35 cellular contexts compared by ENCODE assay signal in the genomic region with DNA sequence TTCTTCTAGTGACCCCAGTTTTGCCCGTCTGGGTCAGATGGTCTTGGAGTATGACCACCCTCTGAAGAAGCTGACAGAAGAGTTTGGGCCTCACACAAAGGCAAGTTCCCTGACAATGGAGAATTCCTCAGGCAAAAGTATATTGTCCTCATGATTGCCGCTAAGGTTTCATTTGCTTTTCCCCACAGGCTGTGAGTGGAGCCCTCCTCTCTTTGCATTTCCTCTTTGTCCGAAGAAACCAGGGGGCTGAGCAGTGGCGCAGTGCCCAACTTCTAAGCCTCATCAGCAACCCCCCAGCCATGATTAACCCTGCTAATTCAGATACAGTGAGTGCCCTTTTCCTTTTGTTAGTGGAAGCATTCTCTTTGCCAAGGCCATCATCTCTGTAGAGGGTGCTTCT. TPM values are rescaled to one million over a fixed set of nuclear protein-coding genes. Genes with fewer than 3 reads are reported as not detected.
"Had no signal": no experiment of that assay in that cellular context is flagged by ENCODE, and none has a peak within 500 bp of the region (broad histone marks: within the 10 kb centered on the region; RNA-seq: fewer than 3 reads in every experiment).

No MANE protein-coding gene starts in this region.

- H3K4me1 ChIP-seq: adrenal gland, body of pancreas, breast epithelium, Peyer's patch, SJSA1 had no signal

- H3K27me3 ChIP-seq: adrenal gland, body of pancreas, breast epithelium, Peyer's patch had no signal

- H3K9me3 Mint-ChIP-seq: activated B cell treated with CpG ODN at 0.5 μM for 24 hours; activated CD4-positive, alpha-beta memory T cell treated with anti-CD3 and anti-CD28 coated beads for 36 hours; activated naive CD4-positive, alpha-beta T cell treated with anti-CD3 and anti-CD28 coated beads for 36 hours; activated naive CD4-positive, alpha-beta T cell treated with anti-CD3 and anti-CD28 coated beads, Interleukin-2, amount 50 U/mL, for 72 hours; activated T-cell treated with anti-CD3 and anti-CD28 coated beads, Interleukin-2, amount 50 U/mL, for 24 hours; activated T-helper 2 cell treated with anti-CD3 and anti-CD28 coated beads, Interferon-gamma antibody, Interleukin-2, Interleukin-4, amounts not matched to agents 10 μg/mL and 5 μg/mL and 100 μg/mL, durations not matched to agents 14 hours and 24 hours and 36 hours; T-helper 1 cell treated with Interleukin-12 subunit alpha and Interleukin-12 subunit beta and Interleukin-4 antibody, amounts not matched to agents 30 μg/mL and 1 μg/mL, for 36 hours; T-helper 2 cell treated with Interferon-gamma antibody and Interleukin-4, amounts not matched to agents 5 μg/mL and 100 μg/mL, for 36 hours had no signal

- H3K27me3 Mint-ChIP-seq: activated B cell treated with CpG ODN at 0.5 μM for 24 hours; activated CD4-positive, alpha-beta memory T cell treated with anti-CD3 and anti-CD28 coated beads for 36 hours; activated T-cell treated with anti-CD3 and anti-CD28 coated beads, Interleukin-2, amount 50 U/mL, for 24 hours had no signal

- H3K4me3 ChIP-seq: adrenal gland, body of pancreas, breast epithelium, Peyer's patch, SJSA1 had no signal

- H3K27ac ChIP-seq: adrenal gland, body of pancreas, breast epithelium, Peyer's patch, SJSA1 had no signal

- H3K9me3 ChIP-seq: adrenal gland, body of pancreas, breast epithelium, Peyer's patch, SJSA1, SK-N-SH had no signal

- H3K27ac Mint-ChIP-seq: activated B cell treated with CpG ODN at 0.5 μM for 24 hours; activated CD4-positive, alpha-beta memory T cell treated with anti-CD3 and anti-CD28 coated beads for 36 hours; activated naive CD4-positive, alpha-beta T cell treated with anti-CD3 and anti-CD28 coated beads for 36 hours; activated naive CD4-positive, alpha-beta T cell treated with anti-CD3 and anti-CD28 coated beads, Interleukin-2, amount 50 U/mL, for 72 hours; activated T-cell treated with anti-CD3 and anti-CD28 coated beads, Interleukin-2, amount 50 U/mL, for 24 hours; activated T-helper 2 cell treated with anti-CD3 and anti-CD28 coated beads, Interferon-gamma antibody, Interleukin-2, Interleukin-4, amounts not matched to agents 10 μg/mL and 5 μg/mL and 100 μg/mL, durations not matched to agents 14 hours and 24 hours and 36 hours; T-helper 1 cell treated with Interleukin-12 subunit alpha and Interleukin-12 subunit beta and Interleukin-4 antibody, amounts not matched to agents 30 μg/mL and 1 μg/mL, for 36 hours; T-helper 2 cell treated with Interferon-gamma antibody and Interleukin-4, amounts not matched to agents 5 μg/mL and 100 μg/mL, for 36 hours had no signal

- H3K9ac ChIP-seq: SK-N-SH had no signal

- DNase-seq: activated B cell treated with CpG ODN at 0.5 μM for 24 hours; activated CD4-positive, alpha-beta memory T cell treated with anti-CD3 and anti-CD28 coated beads for 36 hours; activated CD4-positive, alpha-beta T cell treated with anti-CD3 and anti-CD28 coated beads for 4 hours; activated CD4-positive, alpha-beta T cell treated with anti-CD3 and anti-CD28 coated beads, Interleukin-2, amount 50 U/mL, for 1 hour; activated CD4-positive, CD25-positive, alpha-beta regulatory T cell treated with anti-CD3 and anti-CD28 coated beads, Interleukin-2, amount 50 U/mL, for 72 hours; activated gamma-delta T cell; activated naive CD4-positive, alpha-beta T cell treated with anti-CD3 and anti-CD28 coated beads for 36 hours; activated T-cell treated with anti-CD3 and anti-CD28 coated beads, Interleukin-2, amount 50 U/mL, for 24 hours; adrenal gland; body of pancreas; MM.1S; MV-4-11; NCI-H1092; NCI-H1436 treated with DMSO at 0.1 percent for 48 hours; NCI-H1694 treated with DMSO at 0.1 percent for 48 hours; NCI-H2029; NCI-H345; NCI-H526; NCI-H748 treated with DMSO at 0.1 percent for 48 hours; NK-92 treated with Interleukin-12 subunit alpha and Interleukin-12 subunit beta, amount 100 ng/mL, for 24 hours; PC-3; Peyer's patch; RPMI8226; SHP77 treated with DMSO at 0.1 percent for 48 hours; SK-N-SH had no signal

- H3K36me3 ChIP-seq: adrenal gland, breast epithelium, SJSA1 had no signal

- H3K4me3 Mint-ChIP-seq: activated B cell treated with CpG ODN at 0.5 μM for 24 hours; activated CD4-positive, alpha-beta memory T cell treated with anti-CD3 and anti-CD28 coated beads for 36 hours; activated naive CD4-positive, alpha-beta T cell treated with anti-CD3 and anti-CD28 coated beads for 36 hours; activated T-cell treated with anti-CD3 and anti-CD28 coated beads, Interleukin-2, amount 50 U/mL, for 24 hours; T-helper 1 cell treated with Interleukin-12 subunit alpha and Interleukin-12 subunit beta and Interleukin-4 antibody, amounts not matched to agents 30 μg/mL and 1 μg/mL, for 36 hours; T-helper 2 cell treated with Interferon-gamma antibody and Interleukin-4, amounts not matched to agents 5 μg/mL and 100 μg/mL, for 36 hours had no signal

- FAIRE-seq: astrocyte had no signal

- ATAC-seq: activated naive CD4-positive, alpha-beta T cell treated with anti-CD3 and anti-CD28 coated beads, Interleukin-2, amount 50 U/mL, for 72 hours; body of pancreas; PC-3 had no signal

RNA-seq across cellular contexts. Expression of a gene that starts 12.1 kb away (rescaled TPM):
- total RNA-seq: LHCN-M2, NCI-H460, PC-3, SJSA1 had no signal

RNA-seq across cellular contexts. Expression of a gene that starts 36.3 kb away (rescaled TPM):
- total RNA-seq: astrocyte, body of pancreas, cardiac septum, LHCN-M2, NCI-H460, PC-3, SJSA1 had no signal

RNA-seq across cellular contexts. Expression of a gene that starts 39.7 kb away (rescaled TPM):
- total RNA-seq: LHCN-M2, NCI-H460, PC-3, SJSA1 had no signal
- polyA plus RNA-seq: SK-N-SH had no signal
